18 cellular contexts compared by ENCODE assay signal in genomic region chr9:91458905-91459304, GRCh38. TPM values are rescaled to one million over a fixed set of nuclear protein-coding genes. Genes with fewer than 3 reads are reported as not detected.
DNase-seq lines count a peak whose midpoint lies in the region; ATAC-seq and TF ChIP-seq lines count a peak whose summit lies in the region.
"Had no signal": no experiment of that assay in that cellular context is flagged by ENCODE, and none has a peak within 500 bp of the region (broad histone marks: within the 10 kb centered on the region; RNA-seq: fewer than 3 reads in every experiment).

No MANE protein-coding gene starts in this region.

- H3K27me3 Mint-ChIP-seq in endodermal cell (ENCODE audit: insufficient read depth), result no peaks in the 10 kb centered on the region
- no peaks in the 10 kb centered on the region for H3K27me3 Mint-ChIP-seq in natural killer cell treated with Interleukin-12 subunit alpha and Interleukin-12 subunit beta and Interleukin-15 and Interleukin-18, amount 100 ng/mL, for 72 hours

- WGBS in endodermal cell (ENCODE audit: insufficient coverage in 1 of 2, insufficient read length in 1 of 2), 2 experiments, result 80 to 84% methylated on average over 2 of the region's 2 CpGs

- H3K9me3 ChIP-seq in endodermal cell (ENCODE audit: control insufficient read depth, low read length), result no peaks in the 10 kb centered on the region

- H3K4me1 ChIP-seq in endodermal cell (ENCODE audit: control insufficient read depth, insufficient read depth, low read length), result no peaks in the 10 kb centered on the region
- H3K4me1 ChIP-seq: BLaER1 treated with 17β-estradiol and CSF1 and Interleukin-3, amounts not matched to agents 10 nM and 100 nM had no signal

- H3K36me3 Mint-ChIP-seq in endodermal cell (ENCODE audit: low read depth), result no peaks in the 10 kb centered on the region
- no peaks in the 10 kb centered on the region for H3K36me3 Mint-ChIP-seq in natural killer cell treated with Interleukin-12 subunit alpha and Interleukin-12 subunit beta and Interleukin-15 and Interleukin-18, amount 100 ng/mL, for 72 hours
- H3K36me3 Mint-ChIP-seq: CD8-positive, alpha-beta T cell had no signal

- DNase-seq in endodermal cell, result peak; percentile 64
- DNase-seq in inferior parietal cortex (ENCODE audit: extremely low spot score), result peak; percentile 2
- no peak for DNase-seq in natural killer cell treated with Interleukin-12 subunit alpha and Interleukin-12 subunit beta and Interleukin-15 and Interleukin-18, amount 100 ng/mL, for 72 hours (ENCODE audit: low spot score)
- DNase-seq in stimulated activated CD4-positive, alpha-beta T cell treated with anti-CD3 and anti-CD28 coated beads, Interleukin-4, amount 100 ng/mL, for 4 hours, result no peak
- DNase-seq in stimulated activated CD4-positive, alpha-beta T cell treated with anti-CD3 and anti-CD28 coated beads, Interleukin-15, amount 100 ng/mL, for 24 hours, result no peak
- DNase-seq: Calu3; CD8-positive, alpha-beta T cell; DMS79 treated with DMSO at 0.1 percent for 48 hours; GF-D8; GOT3; H7; HFFc6 had no signal

- TF ChIP-seq CTCF in endodermal cell (conservative IDR thresholded peaks at IDR 0.05), result no peak

- ATAC-seq in GM18867 (IDR thresholded peaks at IDR 0.05; ENCODE audit: unreplicated experiment) (peak; percentile 62), GM21529 (IDR thresholded peaks at IDR 0.05; ENCODE audit: unreplicated experiment) (no peak), HG02840 (IDR thresholded peaks at IDR 0.05; ENCODE audit: low FRiP score, unreplicated experiment) (no peak)
- peak; percentile 91 to 95 for ATAC-seq in natural killer cell treated with Interleukin-12 subunit alpha and Interleukin-12 subunit beta and Interleukin-15 and Interleukin-18, amount 100 ng/mL, for 72 hours
- ATAC-seq: CD8-positive, alpha-beta T cell; HCT116 had no signal

- no peaks in the 10 kb centered on the region for H3K36me3 ChIP-seq in endodermal cell (ENCODE audit: control insufficient read depth, insufficient read depth, low read length)
- H3K36me3 ChIP-seq: BLaER1 treated with 17β-estradiol and CSF1 and Interleukin-3, amounts not matched to agents 10 nM and 100 nM had no signal

- no peak overlapping the region for H3K27ac ChIP-seq in endodermal cell (ENCODE audit: low read depth, low read length)
- H3K27ac ChIP-seq: BLaER1 treated with 17β-estradiol and CSF1 and Interleukin-3, amounts not matched to agents 10 nM and 100 nM had no signal

- no peaks in the 10 kb centered on the region for H3K9me3 Mint-ChIP-seq in endodermal cell
- H3K9me3 Mint-ChIP-seq in natural killer cell treated with Interleukin-12 subunit alpha and Interleukin-12 subunit beta and Interleukin-15 and Interleukin-18, amount 100 ng/mL, for 72 hours, result no peaks in the 10 kb centered on the region
- H3K9me3 Mint-ChIP-seq: HFFc6 had no signal

- no peak overlapping the region for H3K4me3 ChIP-seq in endodermal cell (ENCODE audit: low read length)
- H3K4me3 ChIP-seq: BLaER1 treated with 17β-estradiol and CSF1 and Interleukin-3, amounts not matched to agents 10 nM and 100 nM had no signal

- no peaks in the 10 kb centered on the region for H3K27me3 ChIP-seq in endodermal cell (ENCODE audit: control insufficient read depth, insufficient read depth, low read length, poor library complexity, severe bottlenecking)
- H3K27me3 ChIP-seq: BLaER1 treated with 17β-estradiol and CSF1 and Interleukin-3, amounts not matched to agents 10 nM and 100 nM had no signal

- no peak overlapping the region for H3K9ac ChIP-seq in endodermal cell (ENCODE audit: extremely low read depth, low read length, poor library complexity, severe bottlenecking)
- H3K9ac ChIP-seq: BLaER1 treated with 17β-estradiol and CSF1 and Interleukin-3, amounts not matched to agents 10 nM and 100 nM had no signal

- no peak overlapping the region for H3K4me3 Mint-ChIP-seq in endodermal cell
- H3K4me3 Mint-ChIP-seq in natural killer cell treated with Interleukin-12 subunit alpha and Interleukin-12 subunit beta and Interleukin-15 and Interleukin-18, amount 100 ng/mL, for 72 hours, result peak overlapping the region; percentile 38
- H3K4me3 Mint-ChIP-seq: B cell; CD8-positive, alpha-beta T cell; HFFc6 had no signal

- no peak overlapping the region for H3K27ac Mint-ChIP-seq in endodermal cell
- H3K27ac Mint-ChIP-seq in natural killer cell treated with Interleukin-12 subunit alpha and Interleukin-12 subunit beta and Interleukin-15 and Interleukin-18, amount 100 ng/mL, for 72 hours, result peak overlapping the region; percentile 52 to 83
- H3K27ac Mint-ChIP-seq: B cell; CD8-positive, alpha-beta T cell; HFFc6 had no signal

- H3K4me1 Mint-ChIP-seq in endodermal cell, result no peaks in the 10 kb centered on the region
- peaks cover 20 to 24% of the 10 kb centered on the region in 2 donors for H3K4me1 Mint-ChIP-seq in natural killer cell treated with Interleukin-12 subunit alpha and Interleukin-12 subunit beta and Interleukin-15 and Interleukin-18, amount 100 ng/mL, for 72 hours (ENCODE audit: low read depth in 2 of 2)

RNA-seq across cellular contexts. Expression of gene NFIL3, which starts 35.3 kb away (rescaled TPM):
- 10 to 100 TPM; 13.5 to 17.4 TPM for total RNA-seq in endodermal cell
- 15.9 TPM for polyA plus RNA-seq in endodermal cell (2013, experiment 1 of 2)
- 14.2 TPM for polyA plus RNA-seq in endodermal cell (2013, experiment 2 of 2)
- total RNA-seq in natural killer cell treated with Interleukin-12 subunit alpha and Interleukin-12 subunit beta and Interleukin-15 and Interleukin-18, amount 100 ng/mL, for 72 hours, result 10 to 100 TPM; 28.7 to 79.7 TPM

Comparison
In these comparisons a context has a peak if more than half of its experiments do, and no peak if none do; other contexts are left out.
1. ATAC-seq: peak in GM18867 (single experiment) and natural killer cell treated with Interleukin-12 subunit alpha and Interleukin-12 subunit beta and Interleukin-15 and Interleukin-18, amount 100 ng/mL, for 72 hours (2 of 2); none in GM21529 (single experiment) and HG02840 (single experiment).
2. DNase-seq: peak in endodermal cell (single experiment) and inferior parietal cortex (single experiment); none in natural killer cell treated with Interleukin-12 subunit alpha and Interleukin-12 subunit beta and Interleukin-15 and Interleukin-18, amount 100 ng/mL, for 72 hours (single experiment), stimulated activated CD4-positive, alpha-beta T cell treated with anti-CD3 and anti-CD28 coated beads, Interleukin-4, amount 100 ng/mL, for 4 hours (0 of 2) and stimulated activated CD4-positive, alpha-beta T cell treated with anti-CD3 and anti-CD28 coated beads, Interleukin-15, amount 100 ng/mL, for 24 hours (single experiment).